Comparison of ENCODE assay signal across 8 cellular contexts in genomic region chr7:131109757-131110293, GRCh38.
DNase-seq lines count a peak whose midpoint lies in the region; ATAC-seq and TF ChIP-seq lines count a peak whose summit lies in the region.

No MANE protein-coding gene starts in this region.

- H3K4me3 ChIP-seq in AG04449 (ENCODE audit: low read depth, low read length), result peak overlapping the region; percentile 85
- H3K4me3 ChIP-seq in Jurkat, Clone E6-1 (ENCODE audit: low read length), result peak overlapping the region; percentile 60
- H3K4me3 ChIP-seq in thyroid gland (replicated peaks in 1 of 3), result peak overlapping the region; percentile 33 to 98 (median 93)

- H3K27me3 ChIP-seq in thyroid gland, result no peaks in the 10 kb centered on the region

- intact Hi-C loops in thyroid gland (cut with DNase I), result loop anchor here (10.0 kb wide), 1 partner anchor 215 kb away; the partner anchor contains the start of gene MKLN1

- WGBS in thyroid gland, 2 donors, result 1 to 2% methylated on average over 28 to 36 of the region's 37 CpGs

- H3K27ac ChIP-seq in thyroid gland, result peak overlapping the region; percentile 99 to 100 (median 100)

- H3K4me3 Mint-ChIP-seq in activated naive CD4-positive, alpha-beta T cell treated with anti-CD3 and anti-CD28 coated beads, Interleukin-2, amount 50 U/mL, for 24 hours, result peak overlapping the region; percentile 97

- peaks cover 16 to 18% of the 10 kb centered on the region in 2 donors for H3K4me1 ChIP-seq in thyroid gland

- H3K27ac Mint-ChIP-seq in activated naive CD4-positive, alpha-beta T cell treated with anti-CD3 and anti-CD28 coated beads, Interleukin-2, amount 50 U/mL, for 24 hours, result peak overlapping the region; percentile 91

- no peaks in the 10 kb centered on the region for H3K36me3 ChIP-seq in thyroid gland

- H3K9me3 ChIP-seq in thyroid gland, result no peaks in the 10 kb centered on the region

- ATAC-seq in GM18868 (IDR thresholded peaks at IDR 0.05; ENCODE audit: unreplicated experiment) (peak; percentile 19), omental fat pad (ENCODE audit: low FRiP score) (peak; percentile 16)

- POLR2A ChIA-PET in AG04449 (lab: Yijun Ruan, JAX), result interaction anchor here (0.6 to 1.1 kb wide), 6 partner anchors 14 to 217 kb away, joined by 3 to 4 read pairs (median 3); partner anchors contain the start of gene MKLN1

- CTCF ChIA-PET in AG04449 (lab: Yijun Ruan, JAX), result interaction anchor here (1.0 to 2.4 kb wide), 3 partner anchors 38 to 193 kb away, joined by 3 to 10 read pairs (median 4); no protein-coding TSS in a partner anchor

- DNase-seq in AG04449 (ENCODE audit: low read depth, low spot score) (no peak), SHP77 (lab: John Stamatoyannopoulos, UW) (peak; percentile 72 to 86), globus pallidus (ENCODE audit: low spot score) (peak; percentile 70), omental fat pad (ENCODE audit: low spot score) (no peak), thyroid gland (peak; percentile 78 to 79)
- DNase-seq in Jurkat, Clone E6-1 (ENCODE audit: low read depth, low spot score), result peak; percentile 61

- no peaks in the 10 kb centered on the region for H3K9me3 Mint-ChIP-seq in activated naive CD4-positive, alpha-beta T cell treated with anti-CD3 and anti-CD28 coated beads, Interleukin-2, amount 50 U/mL, for 24 hours

- peaks cover 2% of the 10 kb centered on the region for H3K36me3 Mint-ChIP-seq in activated naive CD4-positive, alpha-beta T cell treated with anti-CD3 and anti-CD28 coated beads, Interleukin-2, amount 50 U/mL, for 24 hours

- no peaks in the 10 kb centered on the region for H3K27me3 Mint-ChIP-seq in activated naive CD4-positive, alpha-beta T cell treated with anti-CD3 and anti-CD28 coated beads, Interleukin-2, amount 50 U/mL, for 24 hours

- peaks cover 43% of the 10 kb centered on the region for H3K4me1 Mint-ChIP-seq in activated naive CD4-positive, alpha-beta T cell treated with anti-CD3 and anti-CD28 coated beads, Interleukin-2, amount 50 U/mL, for 24 hours

- TF ChIP-seq CTCF in AG04449 (IDR thresholded peaks at IDR 0.05; ENCODE audit: insufficient read depth, low read length, missing control alignments) (no peak), omental fat pad (IDR thresholded peaks at IDR 0.05) (no peak), thyroid gland (IDR thresholded peaks at IDR 0.05) (no peak)

- peak in 1 of 2 donors; percentile 88 for TF ChIP-seq POLR2A in thyroid gland (IDR thresholded peaks at IDR 0.05)

Comparison
In these comparisons a context has a peak if more than half of its experiments do, and no peak if none do; other contexts are left out.
1. DNase-seq: peak in Jurkat, Clone E6-1 (single experiment), SHP77 (2 of 2), globus pallidus (single experiment) and thyroid gland (2 of 2); none in AG04449 (single experiment) and omental fat pad (single experiment).
2. Peak in every context shown above with its lines, with median percentiles within 50 percentile points of each other: H3K4me3 ChIP-seq.